ENCODE assay signal across 27 cellular contexts in the genomic region with DNA sequence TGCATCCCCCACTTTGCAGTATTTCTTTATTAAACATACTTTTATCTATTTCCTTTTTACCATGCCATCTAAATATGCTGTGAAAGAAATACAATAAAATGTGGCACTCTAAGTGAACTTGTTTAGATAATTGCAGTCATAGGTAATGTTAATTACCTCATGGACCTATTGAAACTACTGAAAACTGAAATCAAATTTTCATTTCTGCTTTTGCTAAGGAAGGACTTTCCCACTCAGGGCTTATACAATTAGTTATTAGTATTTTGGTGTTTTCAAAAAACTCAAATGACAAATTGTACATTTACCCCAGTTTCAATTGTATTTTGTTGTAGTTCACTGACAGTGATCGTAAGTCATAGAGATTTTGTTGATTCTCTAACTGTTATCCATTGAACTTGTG.
DNase-seq lines count a peak whose midpoint lies in the region; ATAC-seq, FAIRE-seq and TF ChIP-seq lines count a peak whose summit lies in the region.
"Had no signal": no experiment of that assay in that cellular context is flagged by ENCODE, and none has a peak within 500 bp of the region (broad histone marks: within the 10 kb centered on the region; RNA-seq: fewer than 3 reads in every experiment).

No MANE protein-coding gene starts in this region.

- TF ChIP-seq POLR2A in GM12878 (IDR thresholded peaks at IDR 0.05; ENCODE audit: low read depth, low read length) (no peak), upper lobe of left lung (IDR thresholded peaks at IDR 0.05) (no peak)

- DNase-seq in GM12878 (ENCODE audit: low read depth, low spot score) (no peak), T-helper 17 cell (no peak), left lung (no peak), upper lobe of left lung (no peak)
- DNase-seq: activated CD4-positive, alpha-beta T cell treated with anti-CD3 and anti-CD28 coated beads, Interleukin-2, amount 50 U/mL, for 4 hours; anterior cingulate cortex; Calu3; natural killer cell; NCI-H1105 treated with DMSO at 0.1 percent for 48 hours; NCI-H2081; NCI-H345; NCI-H748 treated with DMSO at 0.1 percent for 48 hours; stomach had no signal

- no TSS peak for BruUV-seq in GM12878 (replicated peaks; lab: Mats Ljungman, UMichigan)

- no peaks in the 10 kb centered on the region for H3K4me1 ChIP-seq in GM12878 (ENCODE audit: control insufficient read depth, insufficient read depth, low read length)
- no peaks in the 10 kb centered on the region for H3K4me1 ChIP-seq in left lung
- no peaks in the 10 kb centered on the region for H3K4me1 ChIP-seq in upper lobe of left lung
- H3K4me1 ChIP-seq: stomach, tibial nerve had no signal

- CTCF ChIA-PET in GM12878 (lab: Yijun Ruan, JAX) = no interaction called here

- no peaks in the 10 kb centered on the region; a peak in 1 of 4 replicates for H3K27me3 ChIP-seq in GM12878 (replicated peaks in 1 of 2; ENCODE audit: control insufficient read depth in 2 of 2, insufficient read depth in 2 of 2, low read length in 1 of 2)
- H3K27me3 ChIP-seq in left lung = no peaks in the 10 kb centered on the region
- H3K27me3 ChIP-seq in upper lobe of left lung = no peaks in the 10 kb centered on the region
- H3K27me3 ChIP-seq: cardiac muscle cell, stomach, tibial nerve had no signal

- intact Hi-C loops in GM12878 (cut with micrococcal nuclease; ENCODE audit: unreplicated experiment) = no loop called here
- intact Hi-C loops in left lung (cut with DNase I) = no loop called here

- TF ChIP-seq EP300 in GM12878 (IDR thresholded peaks at IDR 0.05; ENCODE audit: borderline replicate concordance in 1 of 2, control insufficient read depth in 1 of 2, low read depth in 2 of 2, low read length in 2 of 2) = no peak
- no peak for TF ChIP-seq EP300 in upper lobe of left lung (IDR thresholded peaks at IDR 0.05)

- H3K4me3 Mint-ChIP-seq in T-helper 17 cell = no peak overlapping the region
- H3K4me3 Mint-ChIP-seq: IgD-negative memory B cell, natural killer cell, WTC11 had no signal

- TF ChIP-seq CTCF in GM12878 (IDR thresholded peaks at IDR 0.05 in 2 of 3, conservative IDR thresholded peaks at IDR 0.05 in 1 of 3; ENCODE audit: control insufficient read depth in 2 of 3, extremely low read depth in 1 of 3, insufficient read depth in 1 of 3, low read depth in 3 of 3, low read length in 3 of 3) (no peak), left lung (IDR thresholded peaks at IDR 0.05) (no peak), upper lobe of left lung (IDR thresholded peaks at IDR 0.05) (no peak)

- peaks cover 5% of the 10 kb centered on the region for H3K27me3 Mint-ChIP-seq in T-helper 17 cell

- POLR2A ChIA-PET in GM12878 (lab: Charles Lee) = no interaction called here

- no peak overlapping the region for H3K9ac ChIP-seq in GM12878 (ENCODE audit: control insufficient read depth, insufficient read depth, low read length)

- no peak overlapping the region for H3K27ac ChIP-seq in GM12878 (ENCODE audit: control insufficient read depth, insufficient read depth)
- H3K27ac ChIP-seq in left lung = no peak overlapping the region
- no peak overlapping the region for H3K27ac ChIP-seq in upper lobe of left lung
- H3K27ac ChIP-seq: C4-2B, cardiac muscle cell, coronary artery, stomach, tibial nerve had no signal

- no peaks in the 10 kb centered on the region for H3K4me1 Mint-ChIP-seq in T-helper 17 cell
- H3K4me1 Mint-ChIP-seq: IgD-negative memory B cell, natural killer cell had no signal

- no peak overlapping the region for H3K4me2 ChIP-seq in GM12878 (ENCODE audit: control insufficient read depth, insufficient read depth)

- H3K4me3 ChIP-seq in GM12878 (no peak overlapping the region), left lung (no peak overlapping the region), upper lobe of left lung (no peak overlapping the region)
- H3K4me3 ChIP-seq: cardiac muscle cell, coronary artery, stomach, tibial nerve had no signal

- H3K79me2 ChIP-seq in GM12878 (ENCODE audit: control insufficient read depth, insufficient read depth, low read length) = no peaks in the 10 kb centered on the region

- in situ Hi-C loops in GM12878 (cut with MboI) = no loop called here

- H3K9me3 ChIP-seq in GM12878 (replicated peaks; ENCODE audit: control insufficient read depth, insufficient read depth, low read length) = no peaks in the 10 kb centered on the region
- H3K9me3 ChIP-seq in T-helper 17 cell (ENCODE audit: control insufficient read depth, low read length, poor library complexity, severe bottlenecking) = no peaks in the 10 kb centered on the region
- no peaks in the 10 kb centered on the region for H3K9me3 ChIP-seq in left lung
- H3K9me3 ChIP-seq in upper lobe of left lung = no peaks in the 10 kb centered on the region
- H3K9me3 ChIP-seq: stomach, tibial nerve had no signal

- RAD21 ChIA-PET in GM12878 (lab: Charles Lee; ENCODE audit: unreplicated experiment) = no interaction called here

- no peak overlapping the region for H2AFZ ChIP-seq in GM12878 (ENCODE audit: control insufficient read depth, low read depth, low read length)

- H3K36me3 Mint-ChIP-seq in T-helper 17 cell (ENCODE audit: low read depth) = no peaks in the 10 kb centered on the region
- H3K36me3 Mint-ChIP-seq: activated naive CD4-positive, alpha-beta T cell treated with anti-CD3 and anti-CD28 coated beads, Interleukin-2, amount 50 U/mL, for 72 hours; natural killer cell; WTC11 had no signal

- SMC1A ChIA-PET in GM12878 (lab: Charles Lee; ENCODE audit: uncharacterized antibody, unreplicated experiment) = no interaction called here

- no peak for TF ChIP-seq RAD21 in GM12878 (IDR thresholded peaks at IDR 0.05; ENCODE audit: insufficient read depth, low read depth, low read length)

- H3K36me3 ChIP-seq in GM12878 (ENCODE audit: control insufficient read depth in 2 of 2, insufficient read depth in 2 of 2, low read length in 1 of 2) = no peaks in the 10 kb centered on the region
- no peaks in the 10 kb centered on the region for H3K36me3 ChIP-seq in left lung
- H3K36me3 ChIP-seq in upper lobe of left lung = no peaks in the 10 kb centered on the region
- H3K36me3 ChIP-seq: cardiac muscle cell, stomach, tibial nerve had no signal

- no peaks in the 10 kb centered on the region for H4K20me1 ChIP-seq in GM12878 (ENCODE audit: control insufficient read depth, insufficient read depth)

- 25% methylated on average over 1 of the region's 1 CpG for WGBS in GM12878 (ENCODE audit: insufficient coverage, insufficient replicate concordance, low lambda C conversion rate, missing lambda C conversion rate)
- WGBS in upper lobe of left lung, 2 donors = 93 to 100% methylated on average over 1 of the region's 1 CpG

- no peak overlapping the region for H3K27ac Mint-ChIP-seq in T-helper 17 cell
- H3K27ac Mint-ChIP-seq: activated naive CD4-positive, alpha-beta T cell treated with anti-CD3 and anti-CD28 coated beads, Interleukin-2, amount 50 U/mL, for 72 hours; IgD-negative memory B cell; natural killer cell; WTC11 had no signal

- peak; percentile 76 for ATAC-seq in GM18858 (IDR thresholded peaks at IDR 0.05; ENCODE audit: unreplicated experiment)
- ATAC-seq in GM19468 (IDR thresholded peaks at IDR 0.05; ENCODE audit: extremely low read depth, unreplicated experiment) = peak; percentile 21
- peak; percentile 71 for ATAC-seq in HG02981 (IDR thresholded peaks at IDR 0.05; ENCODE audit: unreplicated experiment)
- ATAC-seq in GM12878 = peak; percentile 78
- no peak for ATAC-seq in HG03520 (IDR thresholded peaks at IDR 0.05; ENCODE audit: unreplicated experiment)
- no peak for ATAC-seq in T-helper 17 cell
- ATAC-seq in left lung = no peak
- no peak for ATAC-seq in upper lobe of left lung (ENCODE audit: low FRiP score in 2 of 2)
- ATAC-seq: activated naive CD4-positive, alpha-beta T cell treated with anti-CD3 and anti-CD28 coated beads, Interleukin-2, amount 50 U/mL, for 72 hours; natural killer cell; SK-N-SH treated with all-trans-retinoic acid at 6 μM for 48 hours; WTC11 had no signal

- no peak for FAIRE-seq in GM12878 (lab: Jason Lieb, UNC)
- FAIRE-seq: endometrium, islet of Langerhans had no signal

TF ChIP-seq in GM12878, 131 proteins besides CTCF, POLR2A, EP300 and RAD21 (continues in another document):
- TF ChIP-seq, protein P1, sequence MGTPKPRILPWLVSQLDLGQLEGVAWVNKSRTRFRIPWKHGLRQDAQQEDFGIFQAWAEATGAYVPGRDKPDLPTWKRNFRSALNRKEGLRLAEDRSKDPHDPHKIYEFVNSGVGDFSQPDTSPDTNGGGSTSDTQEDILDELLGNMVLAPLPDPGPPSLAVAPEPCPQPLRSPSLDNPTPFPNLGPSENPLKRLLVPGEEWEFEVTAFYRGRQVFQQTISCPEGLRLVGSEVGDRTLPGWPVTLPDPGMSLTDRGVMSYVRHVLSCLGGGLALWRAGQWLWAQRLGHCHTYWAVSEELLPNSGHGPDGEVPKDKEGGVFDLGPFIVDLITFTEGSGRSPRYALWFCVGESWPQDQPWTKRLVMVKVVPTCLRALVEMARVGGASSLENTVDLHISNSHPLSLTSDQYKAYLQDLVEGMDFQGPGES (IDR thresholded peaks at IDR 0.05) = no peak
- TF ChIP-seq MTA2 (IDR thresholded peaks at IDR 0.05; ENCODE audit: low read depth) (peak; percentile 90), SPI1 (IDR thresholded peaks at IDR 0.05; ENCODE audit: borderline replicate concordance, insufficient read depth, low read depth, low read length) (peak; percentile 59), STAT3 (IDR thresholded peaks at IDR 0.05; ENCODE audit: low read depth, low read length) (no peak), PAX8 (IDR thresholded peaks at IDR 0.05) (no peak), JUND (IDR thresholded peaks at IDR 0.05; ENCODE audit: low read depth, low read length) (no peak), ATF7 (IDR thresholded peaks at IDR 0.05; ENCODE audit: low read depth) (peak; percentile 78), JUNB (IDR thresholded peaks at IDR 0.05) (0 out of 2 replicates have a peak, but pooled peaks have one; percentile 29), SIX5 (IDR thresholded peaks at IDR 0.05; ENCODE audit: low read depth, low read length, severe bottlenecking) (no peak), SMAD5 (IDR thresholded peaks at IDR 0.05; ENCODE audit: low read depth) (no peak), ZNF274 (IDR thresholded peaks at IDR 0.05; ENCODE audit: insufficient read depth, insufficient read length) (no peak)
- TF ChIP-seq, protein P2, sequence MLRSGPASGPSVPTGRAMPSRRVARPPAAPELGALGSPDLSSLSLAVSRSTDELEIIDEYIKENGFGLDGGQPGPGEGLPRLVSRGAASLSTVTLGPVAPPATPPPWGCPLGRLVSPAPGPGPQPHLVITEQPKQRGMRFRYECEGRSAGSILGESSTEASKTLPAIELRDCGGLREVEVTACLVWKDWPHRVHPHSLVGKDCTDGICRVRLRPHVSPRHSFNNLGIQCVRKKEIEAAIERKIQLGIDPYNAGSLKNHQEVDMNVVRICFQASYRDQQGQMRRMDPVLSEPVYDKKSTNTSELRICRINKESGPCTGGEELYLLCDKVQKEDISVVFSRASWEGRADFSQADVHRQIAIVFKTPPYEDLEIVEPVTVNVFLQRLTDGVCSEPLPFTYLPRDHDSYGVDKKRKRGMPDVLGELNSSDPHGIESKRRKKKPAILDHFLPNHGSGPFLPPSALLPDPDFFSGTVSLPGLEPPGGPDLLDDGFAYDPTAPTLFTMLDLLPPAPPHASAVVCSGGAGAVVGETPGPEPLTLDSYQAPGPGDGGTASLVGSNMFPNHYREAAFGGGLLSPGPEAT (IDR thresholded peaks at IDR 0.05; ENCODE audit: low read depth) = 0 out of 2 replicates have a peak, but pooled peaks have one; percentile 29

Comparison
In these comparisons a context has a peak if more than half of its experiments do, and no peak if none do; other contexts are left out.
1. ATAC-seq: peak in GM18858 (single experiment), GM19468 (single experiment), HG02981 (single experiment) and GM12878 (single experiment); none in HG03520 (single experiment), T-helper 17 cell (single experiment), left lung (single experiment) and upper lobe of left lung (0 of 2).